ENCODE assay signal across 8 cellular contexts in genomic region chr3:49689887-49690624, GRCh38. TPM values are rescaled to one million over a fixed set of nuclear protein-coding genes. Genes with fewer than 3 reads are reported as not detected.
DNase-seq lines count a peak whose midpoint lies in the region; ATAC-seq and TF ChIP-seq lines count a peak whose summit lies in the region.
"Not testable (repeated sequence)": the region's sequence is repeated elsewhere in the genome, so short reads cannot be mapped to it uniquely, and the experiment has no call there.

No MANE protein-coding gene starts in this region.

- not testable (repeated sequence) for DNase-seq in activated CD8-positive, alpha-beta T cell treated with anti-CD3 and anti-CD28 coated beads for 36 hours; caudate nucleus (lab: John Stamatoyannopoulos, UW); heart left ventricle

- not testable (repeated sequence) for TF ChIP-seq CTCF in 22Rv1 (IDR thresholded peaks at IDR 0.05); Loucy (conservative IDR thresholded peaks at IDR 0.05; ENCODE audit: low read length); activated CD8-positive, alpha-beta T cell treated with anti-CD3 and anti-CD28 coated beads for 36 hours (IDR thresholded peaks at IDR 0.05); heart left ventricle (IDR thresholded peaks at IDR 0.05)

- not testable (repeated sequence) for H3K27me3 Mint-ChIP-seq in activated CD8-positive, alpha-beta T cell treated with anti-CD3 and anti-CD28 coated beads for 36 hours

- peaks cover 21% of the 10 kb centered on the region for H3K79me2 ChIP-seq in Loucy (ENCODE audit: insufficient read depth, low read length)

- H3K27ac Mint-ChIP-seq in activated CD8-positive, alpha-beta T cell treated with anti-CD3 and anti-CD28 coated beads for 36 hours: peak overlapping the region; percentile 94

- not testable (repeated sequence) for H3K4me1 ChIP-seq in Loucy (ENCODE audit: insufficient read depth, low read length, poor library complexity, severe bottlenecking)
- peaks cover 5 to 61% (median 25%) of the 10 kb centered on the region in 12 donors for H3K4me1 ChIP-seq in heart left ventricle
- peaks cover 20% of the 10 kb centered on the region for H3K4me1 ChIP-seq in mucosa of stomach (ENCODE audit: control insufficient read depth, insufficient read depth, low read length)

- peak overlapping the region; percentile 97 for H3K4me3 Mint-ChIP-seq in activated CD8-positive, alpha-beta T cell treated with anti-CD3 and anti-CD28 coated beads for 36 hours

- H3K36me3 ChIP-seq in Loucy (ENCODE audit: insufficient read depth, low read length); heart left ventricle; mucosa of stomach (ENCODE audit: control insufficient read depth, insufficient read depth, low read length): not testable (repeated sequence)

- H3K36me3 Mint-ChIP-seq in activated CD8-positive, alpha-beta T cell treated with anti-CD3 and anti-CD28 coated beads for 36 hours (ENCODE audit: low read depth): not testable (repeated sequence)

- CTCF ChIA-PET in activated CD8-positive, alpha-beta T cell treated with anti-CD3 and anti-CD28 coated beads for 36 hours (lab: Charles Lee): interaction anchor here (1.2 kb wide), 1 partner anchor 150 kb away, joined by 5 read pairs; no protein-coding TSS in a partner anchor

- H3K4me1 Mint-ChIP-seq in activated CD8-positive, alpha-beta T cell treated with anti-CD3 and anti-CD28 coated beads for 36 hours (ENCODE audit: low read depth): peaks cover 22% of the 10 kb centered on the region

- not testable (repeated sequence) for H4K20me1 ChIP-seq in Loucy (ENCODE audit: insufficient read depth, low read length, poor library complexity, severe bottlenecking)

- H3K9ac ChIP-seq in Loucy (ENCODE audit: low read depth, low read length, poor library complexity, severe bottlenecking) (peak overlapping the region; percentile 94), mucosa of stomach (ENCODE audit: low read length) (peak overlapping the region; percentile 92)

- H3K4me3 ChIP-seq in Loucy (ENCODE audit: low read length, poor library complexity, severe bottlenecking) (peak overlapping the region; percentile 96), heart left ventricle (peak overlapping the region; percentile 73 to 100 (median 97)), mucosa of stomach (ENCODE audit: low read length) (peak overlapping the region; percentile 93), skin epidermis (peak overlapping the region; percentile 89 to 100 (median 98))

- H3K27me3 ChIP-seq in Loucy (ENCODE audit: insufficient read depth, low read length, poor library complexity, severe bottlenecking); heart left ventricle; mucosa of stomach (ENCODE audit: control insufficient read depth, insufficient read depth, low read length): not testable (repeated sequence)

- not testable (repeated sequence) for H3K9me3 Mint-ChIP-seq in activated CD8-positive, alpha-beta T cell treated with anti-CD3 and anti-CD28 coated beads for 36 hours

- peak overlapping the region; percentile 97 for H3K4me2 ChIP-seq in Loucy (ENCODE audit: low read depth, low read length, poor library complexity, severe bottlenecking)

- intact Hi-C loops in activated CD8-positive, alpha-beta T cell treated with anti-CD3 and anti-CD28 coated beads for 36 hours (cut with micrococcal nuclease); heart left ventricle (cut with DNase I): not testable (repeated sequence)

- H3F3A ChIP-seq in Loucy (ENCODE audit: low read depth): not testable (repeated sequence)

- 7 to 10% (median 8%) methylated on average over 16 to 19 of the region's 19 CpGs for WGBS in heart left ventricle, 4 donors

- not testable (repeated sequence) for H3K9me3 ChIP-seq in Loucy (ENCODE audit: insufficient read depth, low read depth, low read length); heart left ventricle; mucosa of stomach (ENCODE audit: control insufficient read depth, low read length)

- peak overlapping the region; percentile 83 for H2AFZ ChIP-seq in Loucy (ENCODE audit: low read length)

- H3K27ac ChIP-seq in 22Rv1 (peak overlapping the region; percentile 71), caudate nucleus (ENCODE audit: low read depth, low read length) (peak overlapping the region; percentile 74), heart left ventricle (peak overlapping the region in 11 of 12 donors; percentile 50 to 92 (median 83)), skin epidermis (peak overlapping the region; percentile 54 to 94 (median 88))

- peak; percentile 7 for ATAC-seq in GM19372 (IDR thresholded peaks at IDR 0.05; ENCODE audit: low read depth, unreplicated experiment)
- not testable (repeated sequence) for ATAC-seq in activated CD8-positive, alpha-beta T cell treated with anti-CD3 and anti-CD28 coated beads for 36 hours; heart left ventricle

- H3K9me2 ChIP-seq in Loucy (replicated peaks; ENCODE audit: low read depth, low read length): not testable (repeated sequence)

- POLR2A ChIA-PET in activated CD8-positive, alpha-beta T cell treated with anti-CD3 and anti-CD28 coated beads for 36 hours (lab: Charles Lee): interaction anchor here (0.6 to 1.0 kb wide), 2 partner anchors 28 to 150 kb away, joined by 3 to 4 read pairs; no protein-coding TSS in a partner anchor

- not testable (repeated sequence) for TF ChIP-seq POLR2A in heart left ventricle (IDR thresholded peaks at IDR 0.05)

RNA-seq across cellular contexts. Expression of gene RNF123, which starts 0.7 kb away (rescaled TPM):
- total RNA-seq in activated CD8-positive, alpha-beta T cell treated with anti-CD3 and anti-CD28 coated beads for 36 hours: 10 to 100 TPM; 22.0 to 31.7 TPM
- total RNA-seq in heart left ventricle: 10 to 100 TPM; 44.6 to 61.4 (median 49.5) TPM
- 10 to 100 TPM; 27.7 to 28.5 TPM for polyA plus RNA-seq in heart left ventricle

RNA-seq across cellular contexts. Expression of gene MST1, which starts 0.8 kb away (rescaled TPM):
- 10 to 100 TPM in 1 of 2 experiments, 1 to 10 TPM in 1; 9.6 to 11.8 TPM for total RNA-seq in activated CD8-positive, alpha-beta T cell treated with anti-CD3 and anti-CD28 coated beads for 36 hours
- total RNA-seq in heart left ventricle: 10 to 100 TPM in 1 of 9 donors, 1 to 10 TPM in 8; 1.8 to 29.4 (median 3.2) TPM
- polyA plus RNA-seq in heart left ventricle: 1 to 10 TPM; 2.0 to 4.4 TPM

RNA-seq across cellular contexts. Expression of gene APEH, which starts 15.9 kb away (rescaled TPM):
- total RNA-seq in activated CD8-positive, alpha-beta T cell treated with anti-CD3 and anti-CD28 coated beads for 36 hours: 100 to 1,000 TPM; 165 to 166 TPM
- total RNA-seq in heart left ventricle: 100 to 1,000 TPM in 6 of 9 donors, 10 to 100 TPM in 3; 74.6 to 136 (median 105) TPM
- polyA plus RNA-seq in heart left ventricle: 10 to 100 TPM; 18.3 to 84.9 TPM

RNA-seq across cellular contexts. Expression of gene AMIGO3, which starts 29.4 kb away (rescaled TPM):
- total RNA-seq in activated CD8-positive, alpha-beta T cell treated with anti-CD3 and anti-CD28 coated beads for 36 hours: under 1 TPM in 1 of 2 experiments, not detected in 1; 0.23 TPM
- 1 to 10 TPM in 1 of 9 donors, under 1 TPM in 2, not detected in 6; 0.14 to 1.4 (median 0.40) TPM for total RNA-seq in heart left ventricle
- under 1 TPM; 0.69 to 0.76 TPM for polyA plus RNA-seq in heart left ventricle

RNA-seq across cellular contexts. Expression of gene GMPPB, which starts 33.7 kb away (rescaled TPM):
- total RNA-seq in activated CD8-positive, alpha-beta T cell treated with anti-CD3 and anti-CD28 coated beads for 36 hours: 10 to 100 TPM; 34.7 to 35.2 TPM
- 10 to 100 TPM in 8 of 9 donors, 1 to 10 TPM in 1; 9.4 to 21.8 (median 13.7) TPM for total RNA-seq in heart left ventricle
- polyA plus RNA-seq in heart left ventricle: 10 to 100 TPM in 1 of 2 donors, 1 to 10 TPM in 1; 7.6 to 53.7 TPM
